Comparison of ENCODE assay signal across 2 cellular contexts in genomic region chr17:31319253-31319661, GRCh38.
TF ChIP-seq lines count a peak whose summit lies in the region.

No MANE protein-coding gene starts in this region.

TF ChIP-seq in liver, 16 proteins besides CTCF, POLR2A, EP300 and RAD21:
- TF ChIP-seq NR2F2 (IDR thresholded peaks at IDR 0.05) (no peak), ATF3 (IDR thresholded peaks at IDR 0.05) (no peak)

TF ChIP-seq in HepG2, 621 proteins besides CTCF, POLR2A, EP300 and RAD21:
- TF ChIP-seq ZNF160 (CRISPR knock-in tag; IDR thresholded peaks at IDR 0.05), result no peak
- TF ChIP-seq ZNF292 (CRISPR knock-in tag; IDR thresholded peaks at IDR 0.05; ENCODE audit: borderline replicate concordance, low read depth), result no peak
- no peak for TF ChIP-seq PLRG1 (conservative IDR thresholded peaks at IDR 0.05)
- no peak for TF ChIP-seq THAP8 (CRISPR knock-in tag; IDR thresholded peaks at IDR 0.05; ENCODE audit: borderline replicate concordance)
- no peak for TF ChIP-seq KDM3A (CRISPR knock-in tag; IDR thresholded peaks at IDR 0.05; ENCODE audit: low read depth)
- TF ChIP-seq ZNF713 (CRISPR knock-in tag; IDR thresholded peaks at IDR 0.05), result no peak
- TF ChIP-seq TBL1XR1 (IDR thresholded peaks at IDR 0.05; ENCODE audit: borderline replicate concordance, low read length, partially characterized antibody), result no peak
- TF ChIP-seq EEA1 (CRISPR knock-in tag; IDR thresholded peaks at IDR 0.05; ENCODE audit: borderline replicate concordance), result no peak
- TF ChIP-seq YEATS2 (CRISPR knock-in tag; IDR thresholded peaks at IDR 0.05; ENCODE audit: borderline replicate concordance), result no peak
- TF ChIP-seq ZNF747 (CRISPR knock-in tag; IDR thresholded peaks at IDR 0.05; ENCODE audit: borderline replicate concordance), result no peak
- no peak for TF ChIP-seq ONECUT2 (CRISPR knock-in tag; IDR thresholded peaks at IDR 0.05)
- no peak for TF ChIP-seq SMAD1 (CRISPR knock-in tag; IDR thresholded peaks at IDR 0.05; ENCODE audit: borderline replicate concordance, low read depth)
- TF ChIP-seq GATAD2A (CRISPR knock-in tag; IDR thresholded peaks at IDR 0.05), result no peak
- TF ChIP-seq PHF5A (CRISPR knock-in tag; IDR thresholded peaks at IDR 0.05; ENCODE audit: low read depth, unreplicated experiment), result no peak
- no peak for TF ChIP-seq MTA1 (CRISPR knock-in tag; IDR thresholded peaks at IDR 0.05; ENCODE audit: borderline replicate concordance)
- TF ChIP-seq ZNF83 (CRISPR knock-in tag; IDR thresholded peaks at IDR 0.05; ENCODE audit: borderline replicate concordance), result no peak
- TF ChIP-seq ATF5 (CRISPR knock-in tag; IDR thresholded peaks at IDR 0.05; ENCODE audit: low read depth), result no peak
- no peak for TF ChIP-seq ZNF318 (CRISPR knock-in tag; IDR thresholded peaks at IDR 0.05)
- no peak for TF ChIP-seq ZBTB7B (CRISPR knock-in tag; IDR thresholded peaks at IDR 0.05)
- no peak for TF ChIP-seq FOXA1 (IDR thresholded peaks at IDR 0.05)
- TF ChIP-seq FOXA1 (CRISPR knock-in tag; IDR thresholded peaks at IDR 0.05), result no peak
